ENCODE assay signal across 8 cellular contexts in genomic region chr14:88667555-88668273, GRCh38.
DNase-seq lines count a peak whose midpoint lies in the region; ATAC-seq and TF ChIP-seq lines count a peak whose summit lies in the region.

No MANE protein-coding gene starts in this region.

- no peak overlapping the region for H3K27ac ChIP-seq in lung (ENCODE audit: low read depth in 1 of 2, low read length in 1 of 2)

- no peaks in the 10 kb centered on the region for H3K27me3 ChIP-seq in lung (ENCODE audit: control insufficient read depth, insufficient read depth)

- no peaks in the 10 kb centered on the region for H3K4me1 Mint-ChIP-seq in activated CD4-positive, alpha-beta T cell treated with anti-CD3 and anti-CD28 coated beads for 36 hours

- H3K9me3 ChIP-seq in lung (ENCODE audit: control insufficient read depth in 2 of 2, insufficient read depth in 1 of 2, low read length in 1 of 2), result no peaks in the 10 kb centered on the region

- no peaks in the 10 kb centered on the region for H3K27me3 Mint-ChIP-seq in activated CD4-positive, alpha-beta T cell treated with anti-CD3 and anti-CD28 coated beads for 36 hours

- POLR2A ChIA-PET in activated CD4-positive, alpha-beta T cell treated with anti-CD3 and anti-CD28 coated beads for 36 hours (lab: Charles Lee), result no interaction called here

- CTCF ChIA-PET in activated CD4-positive, alpha-beta T cell treated with anti-CD3 and anti-CD28 coated beads for 36 hours (lab: Charles Lee), result interaction anchor here (0.6 to 2.6 kb wide), 37 partner anchors 8 to 346 kb away, joined by 3 to 19 read pairs (median 4); partner anchors contain the start of gene TTC8

- H3K27ac Mint-ChIP-seq in activated CD4-positive, alpha-beta T cell treated with anti-CD3 and anti-CD28 coated beads for 36 hours, result no peak overlapping the region

- DNase-seq in CMK (ENCODE audit: low read depth), result peak; percentile 7
- peak; percentile 73 for DNase-seq in NCI-H345 (lab: John Stamatoyannopoulos, UW)
- peak; percentile 60 for DNase-seq in activated CD4-positive, alpha-beta T cell treated with anti-CD3 and anti-CD28 coated beads for 36 hours
- DNase-seq in dermis blood vessel endothelial cell, result peak; percentile 83
- peak; percentile 48 for DNase-seq in lung (ENCODE audit: low spot score)
- peak; percentile 2 to 16 for DNase-seq in stimulated activated CD8-positive, alpha-beta memory T cell treated with anti-CD3 and anti-CD28 coated beads, Interleukin-4, amount 100 ng/mL, for 1 hour (ENCODE audit: low read depth in 2 of 2, low spot score in 1 of 2)

- H3K4me1 ChIP-seq in lung (ENCODE audit: control insufficient read depth in 2 of 2, insufficient read depth in 2 of 2, low read length in 2 of 2), result no peaks in the 10 kb centered on the region

- WGBS in lung, 2 donors, result 41 to 42% methylated on average over 4 of the region's 4 CpGs

- no peak overlapping the region for H3K4me3 ChIP-seq in lung

- intact Hi-C loops in activated CD4-positive, alpha-beta T cell treated with anti-CD3 and anti-CD28 coated beads for 36 hours (cut with DNase I, micrococcal nuclease), result loop anchor here (1.0 to 10.0 kb wide), 6 partner anchors 125 to 1247 kb away; partner anchors contain the start of genes EML5 (in 2 of the 2) and TTC8 (in 1 of the 2)

- H3K36me3 ChIP-seq in lung (ENCODE audit: control insufficient read depth in 2 of 2, insufficient read depth in 2 of 2, low read length in 2 of 2), result no peaks in the 10 kb centered on the region

- ATAC-seq in GM19395 (IDR thresholded peaks at IDR 0.05; ENCODE audit: unreplicated experiment), result peak; percentile 81
- ATAC-seq in HG03432 (IDR thresholded peaks at IDR 0.05; ENCODE audit: unreplicated experiment), result peak; percentile 85
- ATAC-seq in activated CD4-positive, alpha-beta T cell treated with anti-CD3 and anti-CD28 coated beads for 36 hours, result peak; percentile 78
- ATAC-seq in lung (ENCODE audit: insufficient read depth, low FRiP score), result no peak

- H3K36me3 Mint-ChIP-seq in activated CD4-positive, alpha-beta T cell treated with anti-CD3 and anti-CD28 coated beads for 36 hours (ENCODE audit: low read depth), result peaks cover 11% of the 10 kb centered on the region

- H3K9me3 Mint-ChIP-seq in activated CD4-positive, alpha-beta T cell treated with anti-CD3 and anti-CD28 coated beads for 36 hours (ENCODE audit: low read depth), result peaks cover 5% of the 10 kb centered on the region

- H3K4me3 Mint-ChIP-seq in activated CD4-positive, alpha-beta T cell treated with anti-CD3 and anti-CD28 coated beads for 36 hours, result no peak overlapping the region

- peak; percentile 61 for TF ChIP-seq CTCF in lung (IDR thresholded peaks at IDR 0.05; ENCODE audit: control extremely low read depth, extremely low read depth)

Comparison
In these comparisons a context has a peak if more than half of its experiments do, and no peak if none do; other contexts are left out.
1. DNase-seq: peak in every context shown above with its lines; median percentile 83 in dermis blood vessel endothelial cell; 73 in NCI-H345; 60 in activated CD4-positive, alpha-beta T cell treated with anti-CD3 and anti-CD28 coated beads for 36 hours; 48 in lung; 9 in stimulated activated CD8-positive, alpha-beta memory T cell treated with anti-CD3 and anti-CD28 coated beads, Interleukin-4, amount 100 ng/mL, for 1 hour; 7 in CMK.